Comparison of ENCODE assay signal across 13 cellular contexts in genomic region chr3:13149331-13150203, GRCh38.
DNase-seq lines count a peak whose midpoint lies in the region; ATAC-seq, FAIRE-seq and TF ChIP-seq lines count a peak whose summit lies in the region.
"Had no signal": no experiment of that assay in that cellular context is flagged by ENCODE, and none has a peak within 500 bp of the region (broad histone marks: within the 10 kb centered on the region; RNA-seq: fewer than 3 reads in every experiment).

No MANE protein-coding gene starts in this region.

- H3K27me3 Mint-ChIP-seq in activated T-helper 2 cell treated with anti-CD3 and anti-CD28 coated beads, Interferon-gamma antibody, Interleukin-2, Interleukin-4, amounts not matched to agents 10 μg/mL and 5 μg/mL and 100 μg/mL, durations not matched to agents 14 hours and 24 hours and 36 hours (ENCODE audit: low read depth): no peaks in the 10 kb centered on the region
- peaks cover 0 to 8% (median 5%) of the 10 kb centered on the region in 3 donors for H3K27me3 Mint-ChIP-seq in naive B cell
- H3K27me3 Mint-ChIP-seq: progenitor cell of endocrine pancreas had no signal

- peak overlapping the region; percentile 2; the same call in 1 of the 2 replicates for H3K9ac ChIP-seq in BLaER1

- no peaks in the 10 kb centered on the region for H4K20me1 ChIP-seq in BLaER1

- peaks cover 61% of the 10 kb centered on the region for H3K4me1 ChIP-seq in BLaER1

- peak overlapping the region; percentile 62 for H3K27ac Mint-ChIP-seq in activated T-helper 2 cell treated with anti-CD3 and anti-CD28 coated beads, Interferon-gamma antibody, Interleukin-2, Interleukin-4, amounts not matched to agents 10 μg/mL and 5 μg/mL and 100 μg/mL, durations not matched to agents 14 hours and 24 hours and 36 hours
- H3K27ac Mint-ChIP-seq in naive B cell: peak overlapping the region; percentile 1 to 96 (median 74)
- H3K27ac Mint-ChIP-seq: progenitor cell of endocrine pancreas had no signal

- H3K4me3 Mint-ChIP-seq in activated T-helper 2 cell treated with anti-CD3 and anti-CD28 coated beads, Interferon-gamma antibody, Interleukin-2, Interleukin-4, amounts not matched to agents 10 μg/mL and 5 μg/mL and 100 μg/mL, durations not matched to agents 14 hours and 24 hours and 36 hours (ENCODE audit: low read depth): peak overlapping the region; percentile 33
- H3K4me3 Mint-ChIP-seq in naive B cell: peak overlapping the region in 7 of 8 donors; percentile 47 to 87 (median 79)

- no peaks in the 10 kb centered on the region for H3K36me3 Mint-ChIP-seq in activated T-helper 2 cell treated with anti-CD3 and anti-CD28 coated beads, Interferon-gamma antibody, Interleukin-2, Interleukin-4, amounts not matched to agents 10 μg/mL and 5 μg/mL and 100 μg/mL, durations not matched to agents 14 hours and 24 hours and 36 hours (ENCODE audit: low read depth)
- no peaks in the 10 kb centered on the region for H3K36me3 Mint-ChIP-seq in naive B cell

- intact Hi-C loops in activated T-helper 2 cell treated with anti-CD3 and anti-CD28 coated beads, Interferon-gamma antibody, Interleukin-2, Interleukin-4, amounts not matched to agents 10 μg/mL and 5 μg/mL and 100 μg/mL, durations not matched to agents 14 hours and 24 hours and 36 hours (cut with micrococcal nuclease): no loop called here
- intact Hi-C loops in left colon (cut with DNase I, micrococcal nuclease): no loop called here

- H3K4me2 ChIP-seq in BLaER1: peak overlapping the region; percentile 90

- H3K27ac ChIP-seq in BLaER1: peak overlapping the region; percentile 49; the same call in 1 of the 2 replicates
- H3K27ac ChIP-seq: VCaP had no signal

- peaks cover 6% of the 10 kb centered on the region; the same call in 1 of the 2 replicates for H3K9me3 ChIP-seq in BLaER1
- H3K9me3 ChIP-seq: MG63 had no signal

- TF ChIP-seq POLR2A in GM12891 (IDR thresholded peaks at IDR 0.05; ENCODE audit: low read depth, low read length): no peak

- ATAC-seq in naive B cell (ENCODE audit: low read depth in 2 of 2) (peak; percentile 51 to 58), left colon (no peak)

- no peaks in the 10 kb centered on the region for H3K36me3 ChIP-seq in BLaER1
- H3K36me3 ChIP-seq: MG63 had no signal

- H3K4me1 Mint-ChIP-seq in activated T-helper 2 cell treated with anti-CD3 and anti-CD28 coated beads, Interferon-gamma antibody, Interleukin-2, Interleukin-4, amounts not matched to agents 10 μg/mL and 5 μg/mL and 100 μg/mL, durations not matched to agents 14 hours and 24 hours and 36 hours (ENCODE audit: low read depth): peaks cover 7% of the 10 kb centered on the region
- H3K4me1 Mint-ChIP-seq in naive B cell: peaks cover 6 to 12% (median 10%) of the 10 kb centered on the region in 3 donors

- no peak for FAIRE-seq in GM12891 (lab: Jason Lieb, UNC)
- FAIRE-seq: colon had no signal

- peak overlapping the region; percentile 31; the same call in 1 of the 2 replicates for H3K4me3 ChIP-seq in BLaER1
- H3K4me3 ChIP-seq: MG63 had no signal

- no peaks in the 10 kb centered on the region for H3K27me3 ChIP-seq in BLaER1
- H3K27me3 ChIP-seq: MG63 had no signal

- H3K9me3 Mint-ChIP-seq in activated T-helper 2 cell treated with anti-CD3 and anti-CD28 coated beads, Interferon-gamma antibody, Interleukin-2, Interleukin-4, amounts not matched to agents 10 μg/mL and 5 μg/mL and 100 μg/mL, durations not matched to agents 14 hours and 24 hours and 36 hours: peaks cover 2% of the 10 kb centered on the region
- peaks cover 0 to 2% (median 1%) of the 10 kb centered on the region in 7 donors for H3K9me3 Mint-ChIP-seq in naive B cell

- DNase-seq in ELR (ENCODE audit: low read depth) (peak; percentile 3), naive B cell (no peak), amygdala (lab: John Stamatoyannopoulos, UW) (no peak), left colon (no peak), cerebellum (ENCODE audit: low spot score) (no peak), GM12891 (ENCODE audit: insufficient read length, low spot score) (no peak)
- no peak for DNase-seq in activated T-helper 2 cell treated with anti-CD3 and anti-CD28 coated beads, Interferon-gamma antibody, Interleukin-2, Interleukin-4, amounts not matched to agents 10 μg/mL and 5 μg/mL and 100 μg/mL, durations not matched to agents 14 hours and 24 hours and 36 hours (ENCODE audit: low spot score)
- DNase-seq: MG63, midbrain had no signal

TF ChIP-seq in GM12891, 5 proteins besides CTCF, POLR2A, EP300 and RAD21:
- TF ChIP-seq SPI1 (IDR thresholded peaks at IDR 0.05; ENCODE audit: low read depth, low read length) (no peak), POLR2AphosphoS5 (IDR thresholded peaks at IDR 0.05; ENCODE audit: low read depth, low read length) (no peak), POU2F2 (IDR thresholded peaks at IDR 0.05; ENCODE audit: low read depth, low read length) (no peak), PAX5 (IDR thresholded peaks at IDR 0.05; ENCODE audit: insufficient read depth, low read length, severe bottlenecking) (no peak), TAF1 (IDR thresholded peaks at IDR 0.05; ENCODE audit: low read depth, low read length) (no peak)
